10 cellular contexts compared by ENCODE assay signal in genomic region chr4:15479913-15480185, GRCh38. TPM values are rescaled to one million over a fixed set of nuclear protein-coding genes. Genes with fewer than 3 reads are reported as not detected.
A peak's percentile ranks its signal among the peaks of the same experiment; 100 is the strongest.
DNase-seq lines count a peak whose midpoint lies in the region; ATAC-seq and TF ChIP-seq lines count a peak whose summit lies in the region.
"Had no signal": no experiment of that assay in that cellular context is flagged by ENCODE, and none has a peak within 500 bp of the region (broad histone marks: within the 10 kb centered on the region; RNA-seq: fewer than 3 reads in every experiment).

No MANE protein-coding gene starts in this region.

- H3K4me1 ChIP-seq in RWPE2 (ENCODE audit: insufficient read depth, poor library complexity, severe bottlenecking) (no peaks in the 10 kb centered on the region), MM.1S (ENCODE audit: low read length) (no peaks in the 10 kb centered on the region)

- TF ChIP-seq CTCF in AG04449 (IDR thresholded peaks at IDR 0.05; ENCODE audit: insufficient read depth, low read length, missing control alignments) (no peak), RWPE2 (IDR thresholded peaks at IDR 0.05; ENCODE audit: poor library complexity, severe bottlenecking) (no peak), neural cell (IDR thresholded peaks at IDR 0.05; ENCODE audit: poor library complexity, severe bottlenecking) (no peak), MM.1S (IDR thresholded peaks at IDR 0.05; ENCODE audit: low read length) (no peak)

- DNase-seq in AG04449 (ENCODE audit: low read depth, low spot score) = no peak
- no peak for DNase-seq in RWPE2 (ENCODE audit: low spot score)
- DNase-seq in fibroblast of peridontal ligament (ENCODE audit: extremely low read depth) = peak; percentile 94
- DNase-seq in stimulated activated naive CD4-positive, alpha-beta T cell (lab: John Stamatoyannopoulos, UW) = no peak
- no peak for DNase-seq in MM.1S
- no peak for DNase-seq in activated T-helper 2 cell treated with anti-CD3 and anti-CD28 coated beads, Interferon-gamma antibody, Interleukin-2, Interleukin-4, amounts not matched to agents 10 μg/mL and 5 μg/mL and 100 μg/mL, durations not matched to agents 14 hours and 24 hours and 36 hours (ENCODE audit: low spot score)
- DNase-seq in COLO829 (ENCODE audit: low spot score) = no peak
- DNase-seq: T-cell had no signal

- H3K27ac Mint-ChIP-seq in activated T-helper 2 cell treated with anti-CD3 and anti-CD28 coated beads, Interferon-gamma antibody, Interleukin-2, Interleukin-4, amounts not matched to agents 10 μg/mL and 5 μg/mL and 100 μg/mL, durations not matched to agents 14 hours and 24 hours and 36 hours = no peak overlapping the region
- H3K27ac Mint-ChIP-seq: T-cell had no signal

- H2AFZ ChIP-seq in neural cell (ENCODE audit: low read depth, low read length) (peak overlapping the region; percentile 48), MM.1S (ENCODE audit: low read length) (no peak overlapping the region)

- CTCF ChIA-PET in AG04449 (lab: Yijun Ruan, JAX) = interaction anchor here (0.8 to 3.8 kb wide), 37 partner anchors 9 to 785 kb away, joined by 3 to 44 read pairs (median 5); partner anchors contain the start of genes BST1 and CC2D2A

- H3K27me3 ChIP-seq in RWPE2 (ENCODE audit: insufficient read depth, poor library complexity, severe bottlenecking) (no peaks in the 10 kb centered on the region), neural cell (ENCODE audit: insufficient read depth, low read depth, low read length) (no peaks in the 10 kb centered on the region), MM.1S (replicated peaks; ENCODE audit: insufficient read depth, low read length) (no peaks in the 10 kb centered on the region)
- H3K27me3 ChIP-seq: BLaER1 treated with 17β-estradiol and CSF1 and Interleukin-3, amounts not matched to agents 10 nM and 100 nM had no signal

- H3K79me2 ChIP-seq in neural cell (replicated peaks; ENCODE audit: insufficient read depth, low read length) = no peaks in the 10 kb centered on the region
- no peaks in the 10 kb centered on the region for H3K79me2 ChIP-seq in MM.1S (ENCODE audit: low read length)

- no peaks in the 10 kb centered on the region for H3K9me3 Mint-ChIP-seq in activated T-helper 2 cell treated with anti-CD3 and anti-CD28 coated beads, Interferon-gamma antibody, Interleukin-2, Interleukin-4, amounts not matched to agents 10 μg/mL and 5 μg/mL and 100 μg/mL, durations not matched to agents 14 hours and 24 hours and 36 hours

- H3K36me3 Mint-ChIP-seq in activated T-helper 2 cell treated with anti-CD3 and anti-CD28 coated beads, Interferon-gamma antibody, Interleukin-2, Interleukin-4, amounts not matched to agents 10 μg/mL and 5 μg/mL and 100 μg/mL, durations not matched to agents 14 hours and 24 hours and 36 hours (ENCODE audit: low read depth) = no peaks in the 10 kb centered on the region
- H3K36me3 Mint-ChIP-seq: T-cell had no signal

- no peaks in the 10 kb centered on the region for H3K9me3 ChIP-seq in RWPE2 (ENCODE audit: severe bottlenecking)
- H3K9me3 ChIP-seq in neural cell (ENCODE audit: low read length) = no peaks in the 10 kb centered on the region
- no peaks in the 10 kb centered on the region for H3K9me3 ChIP-seq in MM.1S (replicated peaks; ENCODE audit: insufficient read depth, low read length)

- H3K27me3 Mint-ChIP-seq in activated T-helper 2 cell treated with anti-CD3 and anti-CD28 coated beads, Interferon-gamma antibody, Interleukin-2, Interleukin-4, amounts not matched to agents 10 μg/mL and 5 μg/mL and 100 μg/mL, durations not matched to agents 14 hours and 24 hours and 36 hours (ENCODE audit: low read depth) = no peaks in the 10 kb centered on the region
- H3K27me3 Mint-ChIP-seq: T-cell had no signal

- H3K4me3 ChIP-seq in AG04449 (ENCODE audit: low read depth, low read length) (peak overlapping the region; percentile 68), RWPE2 (ENCODE audit: severe bottlenecking) (peak overlapping the region; percentile 40), neural cell (ENCODE audit: low read length) (peak overlapping the region; percentile 60), MM.1S (ENCODE audit: low read length) (no peak overlapping the region)
- H3K4me3 ChIP-seq: BLaER1 treated with 17β-estradiol and CSF1 and Interleukin-3, amounts not matched to agents 10 nM and 100 nM had no signal

- H3K27ac ChIP-seq in RWPE2 (ENCODE audit: poor library complexity, severe bottlenecking) (peak overlapping the region; percentile 40), neural cell (ENCODE audit: low read length) (peak overlapping the region; percentile 1), MM.1S (ENCODE audit: low read length) (no peak overlapping the region)
- H3K27ac ChIP-seq: BLaER1 treated with 17β-estradiol and CSF1 and Interleukin-3, amounts not matched to agents 10 nM and 100 nM had no signal

- TF ChIP-seq EP300 in neural cell (conservative IDR thresholded peaks at IDR 0.05; ENCODE audit: poor library complexity, severe bottlenecking) = no peak

- H3K9ac ChIP-seq in neural cell (ENCODE audit: low read length) (peak overlapping the region; percentile 46), MM.1S (ENCODE audit: low read length) (no peak overlapping the region)
- H3K9ac ChIP-seq: BLaER1 treated with 17β-estradiol and CSF1 and Interleukin-3, amounts not matched to agents 10 nM and 100 nM had no signal

- no peak overlapping the region for H3K4me3 Mint-ChIP-seq in activated T-helper 2 cell treated with anti-CD3 and anti-CD28 coated beads, Interferon-gamma antibody, Interleukin-2, Interleukin-4, amounts not matched to agents 10 μg/mL and 5 μg/mL and 100 μg/mL, durations not matched to agents 14 hours and 24 hours and 36 hours (ENCODE audit: low read depth)
- H3K4me3 Mint-ChIP-seq: T-cell had no signal

- H3F3A ChIP-seq in neural cell (ENCODE audit: insufficient read depth, low read length, poor library complexity, severe bottlenecking) = no peaks in the 10 kb centered on the region
- no peaks in the 10 kb centered on the region for H3F3A ChIP-seq in MM.1S (ENCODE audit: insufficient read depth, low read length)

- POLR2A ChIA-PET in AG04449 (lab: Yijun Ruan, JAX) = interaction anchor here (0.5 to 0.7 kb wide), 3 partner anchors 35 to 1861 kb away, joined by 3 read pairs; no protein-coding TSS in a partner anchor

- H3K4me2 ChIP-seq in neural cell (ENCODE audit: low read length) (no peak overlapping the region), MM.1S (ENCODE audit: low read depth, low read length) (no peak overlapping the region)
- H3K4me2 ChIP-seq: BLaER1 treated with 17β-estradiol and CSF1 and Interleukin-3, amounts not matched to agents 10 nM and 100 nM had no signal

- intact Hi-C loops in activated T-helper 2 cell treated with anti-CD3 and anti-CD28 coated beads, Interferon-gamma antibody, Interleukin-2, Interleukin-4, amounts not matched to agents 10 μg/mL and 5 μg/mL and 100 μg/mL, durations not matched to agents 14 hours and 24 hours and 36 hours (cut with micrococcal nuclease) = loop anchor here (2.0 to 10.0 kb wide), 3 partner anchors 171 to 525 kb away; no protein-coding TSS in a partner anchor

- H4K20me1 ChIP-seq in neural cell (ENCODE audit: insufficient read depth) (no peaks in the 10 kb centered on the region), MM.1S (ENCODE audit: insufficient read depth, low read length) (no peaks in the 10 kb centered on the region)
- H4K20me1 ChIP-seq: BLaER1 treated with 17β-estradiol and CSF1 and Interleukin-3, amounts not matched to agents 10 nM and 100 nM had no signal

- no peaks in the 10 kb centered on the region for H3K4me1 Mint-ChIP-seq in activated T-helper 2 cell treated with anti-CD3 and anti-CD28 coated beads, Interferon-gamma antibody, Interleukin-2, Interleukin-4, amounts not matched to agents 10 μg/mL and 5 μg/mL and 100 μg/mL, durations not matched to agents 14 hours and 24 hours and 36 hours (ENCODE audit: low read depth)
- H3K4me1 Mint-ChIP-seq: T-cell had no signal

- no peaks in the 10 kb centered on the region for H3K9me2 ChIP-seq in neural cell (ENCODE audit: insufficient read depth, low read length)
- H3K9me2 ChIP-seq in MM.1S (replicated peaks; ENCODE audit: insufficient read depth, low read length) = no peaks in the 10 kb centered on the region

- no peak for TF ChIP-seq RAD21 in neural cell (conservative IDR thresholded peaks at IDR 0.05)

- ATAC-seq in RWPE2 (ENCODE audit: low read depth) = no peak
- ATAC-seq: T-cell had no signal

- H3K36me3 ChIP-seq in RWPE2 (ENCODE audit: low read depth) (peaks cover 7% of the 10 kb centered on the region), neural cell (ENCODE audit: insufficient read depth, low read length) (no peaks in the 10 kb centered on the region), MM.1S (replicated peaks; ENCODE audit: insufficient read depth, low read length) (no peaks in the 10 kb centered on the region)

TF ChIP-seq in neural cell, 6 proteins besides CTCF, POLR2A, EP300 and RAD21:
- no peak for TF ChIP-seq TAF1 (IDR thresholded peaks at IDR 0.05; ENCODE audit: low read depth)
- no peak for TF ChIP-seq POLR2AphosphoS5 (IDR thresholded peaks at IDR 0.05)

RNA-seq across cellular contexts. Expression of gene CC2D2A, which starts 10.2 kb away (rescaled TPM):
- 8.6 and 10.7 TPM in 2 replicates for polyA plus RNA-seq in neural cell
- polyA minus RNA-seq in neural cell = 10.7 and 11.8 TPM in 2 replicates
- total RNA-seq in activated T-helper 2 cell treated with anti-CD3 and anti-CD28 coated beads, Interferon-gamma antibody, Interleukin-2, Interleukin-4, amounts not matched to agents 10 μg/mL and 5 μg/mL and 100 μg/mL, durations not matched to agents 14 hours and 24 hours and 36 hours = not detected in 2 replicates

RNA-seq across cellular contexts. Expression of gene C1QTNF7, which starts 52.0 kb away (rescaled TPM):
- not detected in 2 replicates for polyA plus RNA-seq in neural cell
- polyA minus RNA-seq in neural cell = 0.24 TPM in 1 of 2 replicates, not detected in the other
- total RNA-seq in activated T-helper 2 cell treated with anti-CD3 and anti-CD28 coated beads, Interferon-gamma antibody, Interleukin-2, Interleukin-4, amounts not matched to agents 10 μg/mL and 5 μg/mL and 100 μg/mL, durations not matched to agents 14 hours and 24 hours and 36 hours = 0.11 TPM in 1 of 2 replicates, not detected in the other
- total RNA-seq: T-cell had no signal
